Comparison of ENCODE assay signal across 8 cellular contexts in genomic region chr4:152643153-152644035, GRCh38. TPM values are rescaled to one million over a fixed set of nuclear protein-coding genes. Genes with fewer than 3 reads are reported as not detected.
A peak's percentile ranks its signal among the peaks of the same experiment; 100 is the strongest.
DNase-seq lines count a peak whose midpoint lies in the region; ATAC-seq, FAIRE-seq and TF ChIP-seq lines count a peak whose summit lies in the region.

No MANE protein-coding gene starts in this region.

- intact Hi-C loops in GM12878 (cut with micrococcal nuclease; ENCODE audit: unreplicated experiment), result loop anchor here (1.0 to 5.0 kb wide), 3 partner anchors 20 to 134 kb away; partner anchors contain the start of genes ARFIP1 and TIGD4

- POLR2A ChIA-PET in GM12878 (lab: Charles Lee), result interaction anchor here (0.6 to 4.4 kb wide), 17 partner anchors 13 to 235 kb away, joined by 3 to 31 read pairs (median 4); partner anchors contain the start of genes FBXW7 and TMEM154

- CTCF ChIA-PET in GM12878 (lab: Yijun Ruan, JAX), result interaction anchor here (0.7 to 11.1 kb wide), 26 partner anchors 10 to 257 kb away, joined by 3 to 465 read pairs (median 5); partner anchors contain the start of genes FBXW7 and TMEM154

- H3K4me1 ChIP-seq in GM12878 (ENCODE audit: control insufficient read depth, insufficient read depth, low read length), result peaks cover 56% of the 10 kb centered on the region

- peak; percentile 86 for FAIRE-seq in GM12878 (lab: Jason Lieb, UNC)

- SMC1A ChIA-PET in GM12878 (lab: Charles Lee; ENCODE audit: uncharacterized antibody, unreplicated experiment), result interaction anchor here (0.6 to 18.7 kb wide), 35 partner anchors 9 to 862 kb away, joined by 3 to 555 read pairs (median 6); partner anchors contain the start of genes FBXW7, TIGD4 and TMEM154

- peak overlapping the region; percentile 27 for H3K9ac ChIP-seq in GM12878 (ENCODE audit: control insufficient read depth, insufficient read depth, low read length)

- DNase-seq in GM12878 (ENCODE audit: low read depth, low spot score) (peak; percentile 75), LoVo (ENCODE audit: low spot score) (no peak), NCI-H510A (lab: John Stamatoyannopoulos, UW) (no peak), NCI-H187 treated with DMSO at 0.1 percent for 48 hours (lab: John Stamatoyannopoulos, UW) (no peak), DMS153 treated with DMSO at 0.1 percent for 48 hours (lab: John Stamatoyannopoulos, UW; ENCODE audit: unreplicated experiment) (no peak)

- peak; percentile 50 to 69; a peak in 2 of 4 replicates for TF ChIP-seq EP300 in GM12878 (IDR thresholded peaks at IDR 0.05; ENCODE audit: borderline replicate concordance in 1 of 2, control insufficient read depth in 1 of 2, low read depth in 2 of 2, low read length in 2 of 2)

- RAD21 ChIA-PET in GM12878 (lab: Charles Lee; ENCODE audit: unreplicated experiment), result interaction anchor here (0.5 to 16.8 kb wide), 40 partner anchors 14 to 484 kb away, joined by 3 to 513 read pairs (median 5); partner anchors contain the start of genes ARFIP1, FBXW7, TIGD4 and TMEM154

- peak overlapping the region; percentile 94 for H3K27ac ChIP-seq in GM12878 (ENCODE audit: control insufficient read depth, insufficient read depth)

- H4K20me1 ChIP-seq in GM12878 (ENCODE audit: control insufficient read depth, insufficient read depth), result no peaks in the 10 kb centered on the region

- TF ChIP-seq POLR2A in GM15510 (IDR thresholded peaks at IDR 0.05; ENCODE audit: borderline replicate concordance, extremely low read depth, insufficient read length) (peak; percentile 37), GM12878 (IDR thresholded peaks at IDR 0.05; ENCODE audit: low read depth, low read length) (peak; percentile 35; the same call in 1 of the 2 replicates)

- 1% methylated on average over 8 of the region's 8 CpGs for WGBS in GM12878 (ENCODE audit: insufficient coverage, insufficient replicate concordance, low lambda C conversion rate, missing lambda C conversion rate)

- in situ Hi-C loops in GM12878 (cut with MboI), result loop anchor here (5.0 kb wide), 1 partner anchor 136 kb away; no protein-coding TSS in a partner anchor

- TF ChIP-seq CTCF in GM12878 (IDR thresholded peaks at IDR 0.05 in 2 of 3, conservative IDR thresholded peaks at IDR 0.05 in 1 of 3; ENCODE audit: control insufficient read depth in 2 of 3, extremely low read depth in 1 of 3, insufficient read depth in 1 of 3, low read depth in 3 of 3, low read length in 3 of 3), result no peak

- H3K4me3 ChIP-seq in GM12878, result peak overlapping the region; percentile 39; the same call in 1 of the 2 replicates

- H2AFZ ChIP-seq in GM12878 (ENCODE audit: control insufficient read depth, low read depth, low read length), result peak overlapping the region; percentile 91

- no peaks in the 10 kb centered on the region; the same call in none of the 2 replicates for H3K79me2 ChIP-seq in GM12878 (ENCODE audit: control insufficient read depth, insufficient read depth, low read length)

- H3K9me3 ChIP-seq in GM12878 (replicated peaks; ENCODE audit: control insufficient read depth, insufficient read depth, low read length), result no peaks in the 10 kb centered on the region; the same call in 2 of the 3 replicates

- TF ChIP-seq RAD21 in GM12878 (IDR thresholded peaks at IDR 0.05; ENCODE audit: insufficient read depth, low read depth, low read length), result no peak

- ATAC-seq in GM21390 (IDR thresholded peaks at IDR 0.05; ENCODE audit: unreplicated experiment) (peak; percentile 90), HG03565 (IDR thresholded peaks at IDR 0.05; ENCODE audit: unreplicated experiment) (peak; percentile 75), GM12878 (peak; percentile 89)

- no TSS peak for BruUV-seq in GM12878 (replicated peaks; lab: Mats Ljungman, UMichigan)

- no peaks in the 10 kb centered on the region for H3K36me3 ChIP-seq in GM12878 (ENCODE audit: control insufficient read depth in 2 of 2, insufficient read depth in 2 of 2, low read length in 1 of 2)

- peak overlapping the region; percentile 98 for H3K4me2 ChIP-seq in GM12878 (ENCODE audit: control insufficient read depth, insufficient read depth)

- no peaks in the 10 kb centered on the region for H3K27me3 ChIP-seq in GM12878 (replicated peaks in 1 of 2; ENCODE audit: control insufficient read depth in 2 of 2, insufficient read depth in 2 of 2, low read length in 1 of 2)

TF ChIP-seq in GM12878, 131 proteins besides CTCF, POLR2A, EP300 and RAD21 (continues in another document):
- TF ChIP-seq, protein P1, sequence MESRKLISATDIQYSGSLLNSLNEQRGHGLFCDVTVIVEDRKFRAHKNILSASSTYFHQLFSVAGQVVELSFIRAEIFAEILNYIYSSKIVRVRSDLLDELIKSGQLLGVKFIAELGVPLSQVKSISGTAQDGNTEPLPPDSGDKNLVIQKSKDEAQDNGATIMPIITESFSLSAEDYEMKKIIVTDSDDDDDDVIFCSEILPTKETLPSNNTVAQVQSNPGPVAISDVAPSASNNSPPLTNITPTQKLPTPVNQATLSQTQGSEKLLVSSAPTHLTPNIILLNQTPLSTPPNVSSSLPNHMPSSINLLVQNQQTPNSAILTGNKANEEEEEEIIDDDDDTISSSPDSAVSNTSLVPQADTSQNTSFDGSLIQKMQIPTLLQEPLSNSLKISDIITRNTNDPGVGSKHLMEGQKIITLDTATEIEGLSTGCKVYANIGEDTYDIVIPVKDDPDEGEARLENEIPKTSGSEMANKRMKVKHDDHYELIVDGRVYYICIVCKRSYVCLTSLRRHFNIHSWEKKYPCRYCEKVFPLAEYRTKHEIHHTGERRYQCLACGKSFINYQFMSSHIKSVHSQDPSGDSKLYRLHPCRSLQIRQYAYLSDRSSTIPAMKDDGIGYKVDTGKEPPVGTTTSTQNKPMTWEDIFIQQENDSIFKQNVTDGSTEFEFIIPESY (IDR thresholded peaks at IDR 0.05), result no peak
- TF ChIP-seq MEF2B (IDR thresholded peaks at IDR 0.05; ENCODE audit: partially characterized antibody, poor library complexity, severe bottlenecking) (peak; percentile 74), YY1 (IDR thresholded peaks at IDR 0.05; ENCODE audit: low read depth, low read length) (no peak), SREBF1 (IDR thresholded peaks at IDR 0.05; ENCODE audit: low read length) (no peak), NR2C1 (IDR thresholded peaks at IDR 0.05) (0 out of 2 replicates have a peak, but pooled peaks have one; percentile 21), KLF5 (IDR thresholded peaks at IDR 0.05; ENCODE audit: partially characterized antibody) (no peak), PAX5 (IDR thresholded peaks at IDR 0.05; ENCODE audit: borderline replicate concordance, low read depth, low read length) (peak; percentile 45; the same call in 1 of the 2 replicates), SREBF2 (IDR thresholded peaks at IDR 0.05; ENCODE audit: low read length) (no peak), CBX3 (IDR thresholded peaks at IDR 0.05; ENCODE audit: borderline replicate concordance, low read depth) (no peak), ASH2L (IDR thresholded peaks at IDR 0.05; ENCODE audit: borderline replicate concordance, low read depth) (0 out of 2 replicates have a peak, but pooled peaks have one; percentile 39), CEBPB (IDR thresholded peaks at IDR 0.05; ENCODE audit: borderline replicate concordance in 1 of 2, low read depth in 2 of 2, low read length in 2 of 2) (no peak)
- TF ChIP-seq, protein P2, sequence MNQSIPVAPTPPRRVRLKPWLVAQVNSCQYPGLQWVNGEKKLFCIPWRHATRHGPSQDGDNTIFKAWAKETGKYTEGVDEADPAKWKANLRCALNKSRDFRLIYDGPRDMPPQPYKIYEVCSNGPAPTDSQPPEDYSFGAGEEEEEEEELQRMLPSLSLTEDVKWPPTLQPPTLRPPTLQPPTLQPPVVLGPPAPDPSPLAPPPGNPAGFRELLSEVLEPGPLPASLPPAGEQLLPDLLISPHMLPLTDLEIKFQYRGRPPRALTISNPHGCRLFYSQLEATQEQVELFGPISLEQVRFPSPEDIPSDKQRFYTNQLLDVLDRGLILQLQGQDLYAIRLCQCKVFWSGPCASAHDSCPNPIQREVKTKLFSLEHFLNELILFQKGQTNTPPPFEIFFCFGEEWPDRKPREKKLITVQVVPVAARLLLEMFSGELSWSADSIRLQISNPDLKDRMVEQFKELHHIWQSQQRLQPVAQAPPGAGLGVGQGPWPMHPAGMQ (IDR thresholded peaks at IDR 0.05; ENCODE audit: borderline replicate concordance), result no peak

RNA-seq across cellular contexts. Expression of gene TMEM154, which starts 36.4 kb away (rescaled TPM):
- total RNA-seq in GM12878 (2013; cell fraction: nucleolus; rRNA removed), result 30.9 and 31.7 TPM in 2 replicates
- total RNA-seq in GM12878 (2014; rRNA removed) (18.8 and 23.4 TPM in 2 replicates), GM12878 (2014; rRNA removed; fragmentation: Illumina TruSeq; extraction: Trizol) (22.7 and 23.7 TPM in 2 replicates), GM12878 (2021) (41.4 and 42.3 TPM in 2 replicates)
- 4.3 TPM for polyA plus RNA-seq in GM12878 (2011; ENCODE audit: low read depth)
- polyA plus RNA-seq in GM12878 (2011; rRNA removed) (5.1 and 8.5 TPM in 2 replicates), GM12878 (2014; fragmentation: Illumina TruSeq; extraction: Trizol) (17.5 and 36.2 TPM in 2 replicates), GM12878 (2014; fragmentation: Nextera tagmentation; extraction: Ambion mirVana) (10 to 100 TPM in 1 of 2 experiments, 1 to 10 TPM in 1; 9.3 to 17.6 TPM), GM12878 (2014; rRNA removed) (14.5 and 16.2 TPM in 2 replicates), GM12878 (2016; fragmentation: Nextera tagmentation; extraction: Ambion mirVana) (10 to 100 TPM; 26.5 to 32.3 TPM)
- 2.9 and 3.0 TPM in 2 replicates for polyA plus RNA-seq in GM12878 (2011; cell fraction: cytosol; rRNA removed)
- polyA plus RNA-seq in GM12878 (2011; cell fraction: nucleus; rRNA removed), result 2.9 and 3.5 TPM in 2 replicates
- 8.9 and 12.0 TPM in 2 replicates for polyA plus RNA-seq in GM12878 (2012)
- 8.7 and 11.3 TPM in 2 replicates for polyA minus RNA-seq in GM12878 (2011; rRNA and poly(A)+ RNA removed)
- 2.1 and 2.4 TPM in 2 replicates for polyA minus RNA-seq in GM12878 (2011; cell fraction: cytosol; rRNA and poly(A)+ RNA removed)
- polyA minus RNA-seq in GM12878 (2011; cell fraction: nucleus; rRNA and poly(A)+ RNA removed), result 4.4 and 6.9 TPM in 2 replicates
